In the genomic region with DNA sequence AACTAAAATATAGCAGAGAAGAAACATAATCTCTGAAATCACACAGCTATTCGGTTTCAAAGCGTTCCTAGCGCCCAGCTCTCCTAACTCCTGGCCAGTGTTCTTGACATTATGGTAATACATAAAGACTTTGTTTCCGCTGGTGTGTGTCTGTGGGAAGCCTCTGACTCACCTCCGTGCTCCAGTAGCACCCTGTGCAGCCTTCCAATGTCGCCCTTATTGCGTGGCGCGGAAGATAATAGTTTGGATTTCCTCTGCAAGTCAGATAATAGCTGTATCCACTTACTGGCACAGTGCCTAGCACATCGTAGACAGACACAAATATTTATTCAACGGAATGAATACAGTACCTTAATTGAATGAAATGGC, we compare ENCODE assay signal across 8 cellular contexts.
A peak's percentile ranks its signal among the peaks of the same experiment; 100 is the strongest.
DNase-seq lines count a peak whose midpoint lies in the region; ATAC-seq lines count a peak whose summit lies in the region.

No MANE protein-coding gene starts in this region.

- peaks cover 14% of the 10 kb centered on the region for H3K36me3 Mint-ChIP-seq in stimulated activated memory B cell treated with anti-CD40 and anti-IgM and Interleukin-4, amounts not matched to agents 10 μg/mL and 1 μg/mL and 100 μg/mL, for 72 hours

- peak overlapping the region; percentile 85 for H3K27ac Mint-ChIP-seq in stimulated activated memory B cell treated with anti-CD40 and anti-IgM and Interleukin-4, amounts not matched to agents 10 μg/mL and 1 μg/mL and 100 μg/mL, for 72 hours

- peaks cover 2% of the 10 kb centered on the region for H3K9me3 Mint-ChIP-seq in stimulated activated memory B cell treated with anti-CD40 and anti-IgM and Interleukin-4, amounts not matched to agents 10 μg/mL and 1 μg/mL and 100 μg/mL, for 72 hours

- DNase-seq in DMS 273 (lab: John Stamatoyannopoulos, UW; ENCODE audit: unreplicated experiment) (peak; percentile 40), OCI-M1 (lab: John Stamatoyannopoulos, UW) (peak; percentile 68), brain pericyte (ENCODE audit: low read depth, low spot score) (peak; percentile 12), UCSD-AML1 (lab: John Stamatoyannopoulos, UW; ENCODE audit: unreplicated experiment) (no peak), D341Med (ENCODE audit: low spot score) (no peak)

- H3K4me1 Mint-ChIP-seq in stimulated activated memory B cell treated with anti-CD40 and anti-IgM and Interleukin-4, amounts not matched to agents 10 μg/mL and 1 μg/mL and 100 μg/mL, for 72 hours: peaks cover 19% of the 10 kb centered on the region

- peaks cover 6% of the 10 kb centered on the region for H3K27me3 Mint-ChIP-seq in stimulated activated memory B cell treated with anti-CD40 and anti-IgM and Interleukin-4, amounts not matched to agents 10 μg/mL and 1 μg/mL and 100 μg/mL, for 72 hours

- peak overlapping the region; percentile 88 for H3K4me3 Mint-ChIP-seq in stimulated activated memory B cell treated with anti-CD40 and anti-IgM and Interleukin-4, amounts not matched to agents 10 μg/mL and 1 μg/mL and 100 μg/mL, for 72 hours

- no peaks in the 10 kb centered on the region for H3K27me3 ChIP-seq in layer of hippocampus (ENCODE audit: control insufficient read depth, insufficient read depth, low read length)

- peak overlapping the region; percentile 94 for H3K27ac ChIP-seq in layer of hippocampus (ENCODE audit: low read depth, low read length)

- peak; percentile 4 for ATAC-seq in HG02642 (IDR thresholded peaks at IDR 0.05; ENCODE audit: poor library complexity, unreplicated experiment)
- no peak for ATAC-seq in stimulated activated memory B cell treated with anti-CD40 and anti-IgM and Interleukin-4, amounts not matched to agents 10 μg/mL and 1 μg/mL and 100 μg/mL, for 72 hours

Comparison
In these comparisons a context has a peak if more than half of its experiments do, and no peak if none do; other contexts are left out.
1. DNase-seq: peak in DMS 273 (single experiment), OCI-M1 (single experiment) and brain pericyte (single experiment); none in UCSD-AML1 (single experiment) and D341Med (single experiment).